Comparison of ENCODE assay signal across 10 cellular contexts in genomic region chr3:100045696-100046095, GRCh38.
A peak's percentile ranks its signal among the peaks of the same experiment; 100 is the strongest.
DNase-seq lines count a peak whose midpoint lies in the region; TF ChIP-seq lines count a peak whose summit lies in the region.
"Had no signal": no experiment of that assay in that cellular context is flagged by ENCODE, and none has a peak within 500 bp of the region (broad histone marks: within the 10 kb centered on the region; RNA-seq: fewer than 3 reads in every experiment).

No MANE protein-coding gene starts in this region.

- no peaks in the 10 kb centered on the region for H3K9me3 ChIP-seq in transverse colon

- TF ChIP-seq EP300 in transverse colon (IDR thresholded peaks at IDR 0.05; ENCODE audit: low read depth), result no peak

- DNase-seq in NCI-H2171 treated with DMSO at 0.1 percent for 48 hours (lab: John Stamatoyannopoulos, UW), result peak; percentile 20
- no peak for DNase-seq in NCI-H2171 (lab: John Stamatoyannopoulos, UW)
- peak; percentile 98 for DNase-seq in choroid plexus epithelial cell (ENCODE audit: low read depth)
- DNase-seq in medulla oblongata (ENCODE audit: extremely low spot score), result peak; percentile 32
- DNase-seq in transverse colon, result peak; percentile 56
- no peak for DNase-seq in activated CD4-positive, alpha-beta T cell treated with anti-CD3 and anti-CD28 coated beads for 48 hours
- DNase-seq in SW480 (ENCODE audit: low spot score), result no peak
- DNase-seq in HuH-7.5 (ENCODE audit: low spot score), result no peak
- DNase-seq: ACHN, NCI-H1930 had no signal

- intact Hi-C loops in transverse colon (cut with DNase I; ENCODE audit: low total_unique reads), result no loop called here

- no peak overlapping the region for H3K4me3 ChIP-seq in choroid plexus epithelial cell (ENCODE audit: low read depth, low read length)
- H3K4me3 ChIP-seq in transverse colon, result no peak overlapping the region

- TF ChIP-seq CTCF in choroid plexus epithelial cell (conservative IDR thresholded peaks at IDR 0.05; ENCODE audit: low read depth, low read length), result no peak
- TF ChIP-seq CTCF in transverse colon (IDR thresholded peaks at IDR 0.05), result no peak

- TF ChIP-seq POLR2A in transverse colon (IDR thresholded peaks at IDR 0.05), result no peak

- H3K4me1 ChIP-seq in transverse colon, result peaks cover 29 to 78% (median 50%) of the 10 kb centered on the region in 4 donors

- 60 to 66% methylated on average over 3 of the region's 3 CpGs for WGBS in transverse colon (ENCODE audit: low coverage in 1 of 2), 2 donors

- in situ Hi-C loops in transverse colon (cut with MboI; ENCODE audit: low pct_ligation_motif_present in 1 of 4, low pct_unique_long_range_greater_than_20kb in 1 of 4, low sequenced_read_pairs in 3 of 4), result no loop called here

- H3K27ac ChIP-seq in transverse colon, result peak overlapping the region; percentile 67 to 89 (median 80)

- H3K36me3 ChIP-seq in transverse colon, result no peaks in the 10 kb centered on the region

- no peaks in the 10 kb centered on the region for H3K27me3 ChIP-seq in transverse colon

Comparison
In these comparisons a context has a peak if more than half of its experiments do, and no peak if none do; other contexts are left out.
1. DNase-seq: peak in NCI-H2171 treated with DMSO at 0.1 percent for 48 hours (single experiment), choroid plexus epithelial cell (single experiment), medulla oblongata (single experiment) and transverse colon (single experiment); none in NCI-H2171 (single experiment), activated CD4-positive, alpha-beta T cell treated with anti-CD3 and anti-CD28 coated beads for 48 hours (single experiment), SW480 (single experiment) and HuH-7.5 (single experiment).